Comparison of ENCODE assay signal across 8 cellular contexts in genomic region chr3:157088133-157088488, GRCh38.
A peak's percentile ranks its signal among the peaks of the same experiment; 100 is the strongest.
DNase-seq lines count a peak whose midpoint lies in the region; ATAC-seq and TF ChIP-seq lines count a peak whose summit lies in the region.

No MANE protein-coding gene starts in this region.

- H3K27me3 ChIP-seq in GM06990 (replicated peaks; ENCODE audit: control insufficient read depth, insufficient read depth, low read length), result no peaks in the 10 kb centered on the region
- no peaks in the 10 kb centered on the region for H3K27me3 ChIP-seq in sigmoid colon

- H3K4me3 ChIP-seq in GM06990 (replicated peaks; ENCODE audit: low read depth, low read length) (peak overlapping the region; percentile 62), SK-N-MC (peak overlapping the region; percentile 81), fibroblast of mammary gland (ENCODE audit: control insufficient read depth, low read depth, low read length) (peak overlapping the region; percentile 48), sigmoid colon (peak overlapping the region; percentile 52 to 65 (median 62))

- TF ChIP-seq CTCF in GM06990 (IDR thresholded peaks at IDR 0.05; ENCODE audit: insufficient read depth, low read length, poor library complexity, severe bottlenecking), result no peak
- TF ChIP-seq CTCF in fibroblast of mammary gland (conservative IDR thresholded peaks at IDR 0.05; ENCODE audit: control insufficient read depth, insufficient read depth, low read depth, low read length), result no peak
- no peak for TF ChIP-seq CTCF in sigmoid colon (IDR thresholded peaks at IDR 0.05)

- intact Hi-C loops in sigmoid colon (cut with DNase I), result loop anchor here (2.0 to 5.0 kb wide), 2 partner anchors 49 to 271 kb away; no protein-coding TSS in a partner anchor

- no peaks in the 10 kb centered on the region for H3K36me3 ChIP-seq in GM06990 (ENCODE audit: control insufficient read depth, insufficient read depth, low read length)
- no peaks in the 10 kb centered on the region for H3K36me3 ChIP-seq in SK-N-MC (ENCODE audit: insufficient read depth, low read length)
- no peaks in the 10 kb centered on the region for H3K36me3 ChIP-seq in sigmoid colon

- no peak for TF ChIP-seq POLR2A in sigmoid colon (IDR thresholded peaks at IDR 0.05)

- no peak for TF ChIP-seq EP300 in sigmoid colon (IDR thresholded peaks at IDR 0.05)

- H3K9me3 ChIP-seq in SK-N-MC (ENCODE audit: low read depth, low read length) (no peaks in the 10 kb centered on the region), sigmoid colon (no peaks in the 10 kb centered on the region)

- DNase-seq in GM06990 (ENCODE audit: extremely low read depth, insufficient read length) (no peak), SK-N-MC (ENCODE audit: low read depth, low spot score) (no peak), fibroblast of mammary gland (ENCODE audit: low read depth) (no peak), sigmoid colon (no peak), NCI-H446 treated with DMSO at 0.1 percent for 48 hours (lab: John Stamatoyannopoulos, UW) (no peak), cortex of kidney (lab: John Stamatoyannopoulos, UW) (no peak)
- no peak for DNase-seq in stimulated activated CD4-positive, alpha-beta T cell treated with anti-CD3 and anti-CD28 coated beads, Interleukin-4, amount 100 ng/mL, for 1 hour

- peak overlapping the region; percentile 88 for H3K27ac ChIP-seq in SK-N-MC
- peak overlapping the region; percentile 98 to 100 (median 99) for H3K27ac ChIP-seq in sigmoid colon

- no peak for ATAC-seq in GM18870 (IDR thresholded peaks at IDR 0.05; ENCODE audit: unreplicated experiment)

- peak overlapping the region; percentile 77 for H3K9ac ChIP-seq in SK-N-MC (ENCODE audit: insufficient read length)

- H3K4me1 ChIP-seq in sigmoid colon, result peaks cover 0 to 71% (median 59%) of the 10 kb centered on the region in 4 donors

- 6 to 29% methylated on average over 6 of the region's 6 CpGs for WGBS in sigmoid colon, 2 donors
